ENCODE assay signal across 15 cellular contexts in genomic region chr6:113560908-113561307, GRCh38.
A peak's percentile ranks its signal among the peaks of the same experiment; 100 is the strongest.
DNase-seq lines count a peak whose midpoint lies in the region; ATAC-seq and TF ChIP-seq lines count a peak whose summit lies in the region.
"Had no signal": no experiment of that assay in that cellular context is flagged by ENCODE, and none has a peak within 500 bp of the region (broad histone marks: within the 10 kb centered on the region; RNA-seq: fewer than 3 reads in every experiment).

No MANE protein-coding gene starts in this region.

- H3K9me3 ChIP-seq in HCT116 (ENCODE audit: control insufficient read depth in 1 of 2, insufficient read depth in 1 of 2, low read depth in 1 of 2, low read length in 2 of 2) = no peaks in the 10 kb centered on the region
- no peaks in the 10 kb centered on the region for H3K9me3 ChIP-seq in gastroesophageal sphincter
- H3K9me3 ChIP-seq: testis had no signal

- no peaks in the 10 kb centered on the region for H3K9me2 ChIP-seq in HCT116 (ENCODE audit: insufficient read depth)

- RAD21 ChIA-PET in HCT116 (lab: Charles Lee; ENCODE audit: low non-redundant PET in 1 of 2, low total read pairs in 2 of 2, uncharacterized antibody in 2 of 2, unreplicated experiment in 2 of 2) = no interaction called here

- no TSS peak for BruUV-seq in HCT116 (replicated peaks; lab: Mats Ljungman, UMichigan)

- H3K27ac ChIP-seq in HCT116 (ENCODE audit: low read depth, low read length) (no peak overlapping the region), gastroesophageal sphincter (no peak overlapping the region)
- H3K27ac ChIP-seq: testis had no signal

- intact Hi-C loops in HCT116 (cut with micrococcal nuclease) = no loop called here

- POLR2A ChIA-PET in HCT116 (lab: Charles Lee) = no interaction called here

- TF ChIP-seq RAD21 in HCT116 (IDR thresholded peaks at IDR 0.05; ENCODE audit: low read depth) = no peak

- TF ChIP-seq EP300 in gastroesophageal sphincter (IDR thresholded peaks at IDR 0.05) = no peak

- H4K20me1 ChIP-seq in HCT116 (ENCODE audit: insufficient read depth) = no peaks in the 10 kb centered on the region

- TF ChIP-seq POLR2A in HCT116 (IDR thresholded peaks at IDR 0.05; ENCODE audit: borderline replicate concordance, extremely low read depth, insufficient read depth, insufficient read length) (no peak), gastroesophageal sphincter (IDR thresholded peaks at IDR 0.05) (no peak)

- peak overlapping the region; percentile 54 for H3K4me2 ChIP-seq in HCT116 (ENCODE audit: low read length)

- ATAC-seq in HCT116 (peak; percentile 71), SK-N-SH treated with all-trans-retinoic acid at 6 μM for 48 hours (peak; percentile 3; the same call in 2 of the 3 replicates), gastroesophageal sphincter (no peak)
- ATAC-seq: HepG2, right cardiac atrium had no signal

- H3K4me1 ChIP-seq in HCT116 (ENCODE audit: control insufficient read depth in 1 of 2, insufficient read depth in 2 of 2, low read length in 2 of 2) (peaks cover 9 to 31% of the 10 kb centered on the region in 2 experiments), gastroesophageal sphincter (peaks cover 0 to 32% (median 2%) of the 10 kb centered on the region in 3 donors)

- no peak overlapping the region for H3K9ac ChIP-seq in HCT116 (ENCODE audit: low read length)

- CTCF ChIA-PET in HCT116 (lab: Charles Lee) = no interaction called here

- no peaks in the 10 kb centered on the region for H3K79me2 ChIP-seq in HCT116 (ENCODE audit: insufficient read depth, low read length)

- DNase-seq in HCT116 (ENCODE audit: low read depth, low spot score) = peak; percentile 32
- peak; percentile 58 for DNase-seq in fibroblast of mammary gland (ENCODE audit: low read depth)
- peak; percentile 23 for DNase-seq in stromal cell of bone marrow (ENCODE audit: low read depth)
- DNase-seq in D341Med (ENCODE audit: low spot score) = no peak
- DNase-seq in activated CD4-positive, alpha-beta T cell treated with anti-CD3 and anti-CD28 coated beads for 48 hours = no peak
- DNase-seq: activated CD4-positive, alpha-beta T cell treated with anti-CD3 and anti-CD28 coated beads for 1 hour; activated T-cell treated with anti-CD3 and anti-CD28 coated beads, Interleukin-2, amount 50 U/mL, for 24 hours; NCI-H1436 treated with DMSO at 0.1 percent for 48 hours; NCI-H69; right cardiac atrium; SIG-M5; testis had no signal

- H3K4me3 ChIP-seq in HCT116 (replicated peaks in 1 of 2; ENCODE audit: low read depth in 1 of 2, low read length in 2 of 2) (0 out of 4 replicates have a peak overlapping the region, but pooled peaks of 1 of the 2 experiments have one; percentile 7), fibroblast of mammary gland (ENCODE audit: control insufficient read depth, low read depth, low read length) (no peak overlapping the region), gastroesophageal sphincter (no peak overlapping the region)
- H3K4me3 ChIP-seq: testis had no signal

- H2AFZ ChIP-seq in HCT116 (ENCODE audit: low read depth, low read length, poor library complexity, severe bottlenecking) = peak overlapping the region; percentile 80

- H3K27me3 ChIP-seq in HCT116 (ENCODE audit: insufficient read depth, low read length) (no peaks in the 10 kb centered on the region), gastroesophageal sphincter (no peaks in the 10 kb centered on the region)
- H3K27me3 ChIP-seq: testis had no signal

- TF ChIP-seq CTCF in HCT116 (IDR thresholded peaks at IDR 0.05 in 2 of 3, conservative IDR thresholded peaks at IDR 0.05 in 1 of 3; ENCODE audit: borderline replicate concordance in 1 of 3, insufficient read depth in 1 of 3, low read depth in 2 of 3, low read length in 2 of 3) = no peak
- TF ChIP-seq CTCF in fibroblast of mammary gland (conservative IDR thresholded peaks at IDR 0.05; ENCODE audit: control insufficient read depth, insufficient read depth, low read depth, low read length) = no peak
- TF ChIP-seq CTCF in gastroesophageal sphincter (IDR thresholded peaks at IDR 0.05) = no peak

- H3K36me3 ChIP-seq in HCT116 (ENCODE audit: control insufficient read depth in 1 of 2, insufficient read depth in 2 of 2, low read length in 2 of 2) (no peaks in the 10 kb centered on the region), gastroesophageal sphincter (no peaks in the 10 kb centered on the region)

TF ChIP-seq in HCT116, 20 proteins besides CTCF, POLR2A, EP300 and RAD21:
- TF ChIP-seq FOSL1 (IDR thresholded peaks at IDR 0.05; ENCODE audit: low read depth) (peak; percentile 43; the same call in 1 of the 2 replicates), JUND (IDR thresholded peaks at IDR 0.05) (0 out of 2 replicates have a peak, but pooled peaks have one; percentile 15), EGR1 (IDR thresholded peaks at IDR 0.05; ENCODE audit: low read depth) (no peak)

TF ChIP-seq in SK-N-SH treated with all-trans-retinoic acid at 6 μM for 48 hours, 23 proteins besides CTCF, POLR2A, EP300 and RAD21:
- TF ChIP-seq POU6F1 (CRISPR knock-in tag; IDR thresholded peaks at IDR 0.05; ENCODE audit: borderline replicate concordance, low read depth) (no peak), TOX (CRISPR knock-in tag; IDR thresholded peaks at IDR 0.05; ENCODE audit: borderline replicate concordance) (no peak), ESRRG (CRISPR knock-in tag; IDR thresholded peaks at IDR 0.05) (no peak), ISL1 (CRISPR knock-in tag; IDR thresholded peaks at IDR 0.05) (0 out of 2 replicates have a peak, but pooled peaks have one; percentile 23), GLIS3 (CRISPR knock-in tag; IDR thresholded peaks at IDR 0.05) (no peak)

Comparison
In these comparisons a context has a peak if more than half of its experiments do, and no peak if none do; other contexts are left out.
1. DNase-seq: peak in HCT116 (single experiment), fibroblast of mammary gland (single experiment) and stromal cell of bone marrow (single experiment); none in D341Med (single experiment) and activated CD4-positive, alpha-beta T cell treated with anti-CD3 and anti-CD28 coated beads for 48 hours (single experiment).